20 cellular contexts compared by ENCODE assay signal in genomic region chr2:172811027-172811426, GRCh38.
DNase-seq lines count a peak whose midpoint lies in the region; ATAC-seq and TF ChIP-seq lines count a peak whose summit lies in the region.
"Had no signal": no experiment of that assay in that cellular context is flagged by ENCODE, and none has a peak within 500 bp of the region (broad histone marks: within the 10 kb centered on the region; RNA-seq: fewer than 3 reads in every experiment).

No MANE protein-coding gene starts in this region.

- no peak for TF ChIP-seq CTCF in activated CD8-positive, alpha-beta T cell treated with anti-CD3 and anti-CD28 coated beads for 36 hours (IDR thresholded peaks at IDR 0.05)

- H3K27ac Mint-ChIP-seq in activated CD8-positive, alpha-beta T cell treated with anti-CD3 and anti-CD28 coated beads for 36 hours = no peak overlapping the region
- no peak overlapping the region for H3K27ac Mint-ChIP-seq in activated CD8-positive, alpha-beta T cell treated with anti-CD3 and anti-CD28 coated beads, Interleukin-2, amount 10 ng/mL, durations not matched to agents 7 days and 5 days
- H3K27ac Mint-ChIP-seq in stimulated activated naive B cell treated with anti-CD40 and anti-IgM and Interleukin-4, amounts not matched to agents 10 μg/mL and 1 μg/mL and 100 μg/mL, for 72 hours = peak overlapping the region; percentile 56
- H3K27ac Mint-ChIP-seq in activated CD4-positive, alpha-beta memory T cell treated with anti-CD3 and anti-CD28 coated beads, Interleukin-2, amount 10 ng/mL, durations not matched to agents 7 days and 5 days = no peak overlapping the region

- intact Hi-C loops in activated CD8-positive, alpha-beta T cell treated with anti-CD3 and anti-CD28 coated beads for 36 hours (cut with micrococcal nuclease) = no loop called here

- ATAC-seq in activated CD8-positive, alpha-beta T cell treated with anti-CD3 and anti-CD28 coated beads for 36 hours = no peak
- ATAC-seq in activated CD8-positive, alpha-beta T cell treated with anti-CD3 and anti-CD28 coated beads, Interleukin-2, amount 10 ng/mL, durations not matched to agents 7 days and 5 days = no peak
- peak; percentile 60 to 72 for ATAC-seq in stimulated activated naive B cell treated with anti-CD40 and anti-IgM and Interleukin-4, amounts not matched to agents 10 μg/mL and 1 μg/mL and 100 μg/mL, for 72 hours (replicated peaks)
- ATAC-seq: right lobe of liver had no signal

- H3K4me1 Mint-ChIP-seq in activated CD8-positive, alpha-beta T cell treated with anti-CD3 and anti-CD28 coated beads for 36 hours (ENCODE audit: low read depth) = no peaks in the 10 kb centered on the region
- H3K4me1 Mint-ChIP-seq in activated CD8-positive, alpha-beta T cell treated with anti-CD3 and anti-CD28 coated beads, Interleukin-2, amount 10 ng/mL, durations not matched to agents 7 days and 5 days (ENCODE audit: low read depth) = no peaks in the 10 kb centered on the region
- peaks cover 0 to 2% of the 10 kb centered on the region in 2 donors for H3K4me1 Mint-ChIP-seq in stimulated activated naive B cell treated with anti-CD40 and anti-IgM and Interleukin-4, amounts not matched to agents 10 μg/mL and 1 μg/mL and 100 μg/mL, for 72 hours
- no peaks in the 10 kb centered on the region for H3K4me1 Mint-ChIP-seq in activated CD4-positive, alpha-beta memory T cell treated with anti-CD3 and anti-CD28 coated beads, Interleukin-2, amount 10 ng/mL, durations not matched to agents 7 days and 5 days

- POLR2A ChIA-PET in activated CD8-positive, alpha-beta T cell treated with anti-CD3 and anti-CD28 coated beads for 36 hours (lab: Charles Lee) = no interaction called here
- POLR2A ChIA-PET in activated CD8-positive, alpha-beta T cell treated with anti-CD3 and anti-CD28 coated beads, Interleukin-2, amount 10 ng/mL, durations not matched to agents 7 days and 5 days (lab: Charles Lee) = no interaction called here
- POLR2A ChIA-PET in activated CD4-positive, alpha-beta memory T cell treated with anti-CD3 and anti-CD28 coated beads, Interleukin-2, amount 10 ng/mL, durations not matched to agents 7 days and 5 days (lab: Charles Lee) = no interaction called here

- H3K36me3 ChIP-seq in SJCRH30 = no peaks in the 10 kb centered on the region
- H3K36me3 ChIP-seq: colonic mucosa, right lobe of liver, thyroid gland had no signal

- H3K4me3 Mint-ChIP-seq in activated CD8-positive, alpha-beta T cell treated with anti-CD3 and anti-CD28 coated beads for 36 hours = no peak overlapping the region
- no peak overlapping the region for H3K4me3 Mint-ChIP-seq in activated CD8-positive, alpha-beta T cell treated with anti-CD3 and anti-CD28 coated beads, Interleukin-2, amount 10 ng/mL, durations not matched to agents 7 days and 5 days
- no peak overlapping the region for H3K4me3 Mint-ChIP-seq in stimulated activated naive B cell treated with anti-CD40 and anti-IgM and Interleukin-4, amounts not matched to agents 10 μg/mL and 1 μg/mL and 100 μg/mL, for 72 hours
- no peak overlapping the region for H3K4me3 Mint-ChIP-seq in activated CD4-positive, alpha-beta memory T cell treated with anti-CD3 and anti-CD28 coated beads, Interleukin-2, amount 10 ng/mL, durations not matched to agents 7 days and 5 days

- H3K9me3 Mint-ChIP-seq in activated CD8-positive, alpha-beta T cell treated with anti-CD3 and anti-CD28 coated beads for 36 hours = no peaks in the 10 kb centered on the region
- H3K9me3 Mint-ChIP-seq in activated CD8-positive, alpha-beta T cell treated with anti-CD3 and anti-CD28 coated beads, Interleukin-2, amount 10 ng/mL, durations not matched to agents 7 days and 5 days (ENCODE audit: insufficient read depth) = no peaks in the 10 kb centered on the region
- no peaks in the 10 kb centered on the region for H3K9me3 Mint-ChIP-seq in stimulated activated naive B cell treated with anti-CD40 and anti-IgM and Interleukin-4, amounts not matched to agents 10 μg/mL and 1 μg/mL and 100 μg/mL, for 72 hours
- no peaks in the 10 kb centered on the region for H3K9me3 Mint-ChIP-seq in activated CD4-positive, alpha-beta memory T cell treated with anti-CD3 and anti-CD28 coated beads, Interleukin-2, amount 10 ng/mL, durations not matched to agents 7 days and 5 days

- H3K27me3 Mint-ChIP-seq in activated CD8-positive, alpha-beta T cell treated with anti-CD3 and anti-CD28 coated beads for 36 hours = peaks cover 2% of the 10 kb centered on the region
- peaks cover under 1% of the 10 kb centered on the region for H3K27me3 Mint-ChIP-seq in activated CD8-positive, alpha-beta T cell treated with anti-CD3 and anti-CD28 coated beads, Interleukin-2, amount 10 ng/mL, durations not matched to agents 7 days and 5 days (ENCODE audit: low read depth)
- H3K27me3 Mint-ChIP-seq in stimulated activated naive B cell treated with anti-CD40 and anti-IgM and Interleukin-4, amounts not matched to agents 10 μg/mL and 1 μg/mL and 100 μg/mL, for 72 hours = peaks cover 7 to 12% of the 10 kb centered on the region in 2 donors
- H3K27me3 Mint-ChIP-seq in activated CD4-positive, alpha-beta memory T cell treated with anti-CD3 and anti-CD28 coated beads, Interleukin-2, amount 10 ng/mL, durations not matched to agents 7 days and 5 days = peaks cover 28% of the 10 kb centered on the region

- DNase-seq in activated CD8-positive, alpha-beta T cell treated with anti-CD3 and anti-CD28 coated beads for 36 hours = peak; percentile 42
- DNase-seq in activated CD8-positive, alpha-beta T cell treated with anti-CD3 and anti-CD28 coated beads, Interleukin-2, amount 10 ng/mL, durations not matched to agents 7 days and 5 days = no peak
- DNase-seq in Jurkat, Clone E6-1 (ENCODE audit: low read depth, low spot score) = peak; percentile 62
- DNase-seq in SJCRH30 (peak; percentile 22 to 51), GF-D8 (lab: John Stamatoyannopoulos, UW) (no peak), NCI-H187 treated with DMSO at 0.1 percent for 48 hours (lab: John Stamatoyannopoulos, UW) (no peak)
- no peak for DNase-seq in stimulated activated naive B cell treated with anti-CD40 and anti-IgM and Interleukin-4, amounts not matched to agents 10 μg/mL and 1 μg/mL and 100 μg/mL, for 72 hours
- no peak for DNase-seq in activated CD4-positive, alpha-beta memory T cell treated with anti-CD3 and anti-CD28 coated beads, Interleukin-2, amount 10 ng/mL, durations not matched to agents 7 days and 5 days
- DNase-seq: activated CD4-positive, alpha-beta T cell treated with anti-CD3 and anti-CD28 coated beads, Interleukin-2, amount 50 U/mL, for 48 hours; aorta; colonic mucosa; KG1; midbrain; NCI-H2029; right lobe of liver; Right ventricle myocardium superior; stimulated activated CD4-positive, alpha-beta T cell treated with anti-CD3 and anti-CD28 coated beads, Interleukin-2, amount 100 ng/mL, for 48 hours; stimulated activated CD8-positive, alpha-beta memory T cell treated with anti-CD3 and anti-CD28 coated beads, Interleukin-4, amount 100 ng/mL, for 48 hours; T-helper 9 cell; thyroid gland had no signal

- no peaks in the 10 kb centered on the region for H3K36me3 Mint-ChIP-seq in activated CD8-positive, alpha-beta T cell treated with anti-CD3 and anti-CD28 coated beads for 36 hours (ENCODE audit: low read depth)
- no peaks in the 10 kb centered on the region for H3K36me3 Mint-ChIP-seq in activated CD8-positive, alpha-beta T cell treated with anti-CD3 and anti-CD28 coated beads, Interleukin-2, amount 10 ng/mL, durations not matched to agents 7 days and 5 days (ENCODE audit: low read depth)
- H3K36me3 Mint-ChIP-seq in stimulated activated naive B cell treated with anti-CD40 and anti-IgM and Interleukin-4, amounts not matched to agents 10 μg/mL and 1 μg/mL and 100 μg/mL, for 72 hours = no peaks in the 10 kb centered on the region
- H3K36me3 Mint-ChIP-seq in activated CD4-positive, alpha-beta memory T cell treated with anti-CD3 and anti-CD28 coated beads, Interleukin-2, amount 10 ng/mL, durations not matched to agents 7 days and 5 days (ENCODE audit: low read depth) = no peaks in the 10 kb centered on the region

- no peak overlapping the region for H3K4me3 ChIP-seq in Jurkat, Clone E6-1 (ENCODE audit: low read length)
- H3K4me3 ChIP-seq in SJCRH30 = no peak overlapping the region
- H3K4me3 ChIP-seq: colonic mucosa, right lobe of liver, thyroid gland had no signal

- no peaks in the 10 kb centered on the region for H3K27me3 ChIP-seq in SJCRH30
- H3K27me3 ChIP-seq: colonic mucosa, right lobe of liver, thyroid gland had no signal

- no peaks in the 10 kb centered on the region for H3K9me3 ChIP-seq in SJCRH30 (replicated peaks)
- H3K9me3 ChIP-seq: colonic mucosa, right lobe of liver, thyroid gland had no signal

- CTCF ChIA-PET in activated CD8-positive, alpha-beta T cell treated with anti-CD3 and anti-CD28 coated beads for 36 hours (lab: Charles Lee) = no interaction called here
- CTCF ChIA-PET in activated CD8-positive, alpha-beta T cell treated with anti-CD3 and anti-CD28 coated beads, Interleukin-2, amount 10 ng/mL, durations not matched to agents 7 days and 5 days (lab: Charles Lee) = interaction anchor here (0.7 kb wide), 2 partner anchors 121 to 150 kb away, joined by 3 to 4 read pairs; no protein-coding TSS in a partner anchor
- CTCF ChIA-PET in activated CD4-positive, alpha-beta memory T cell treated with anti-CD3 and anti-CD28 coated beads, Interleukin-2, amount 10 ng/mL, durations not matched to agents 7 days and 5 days (lab: Charles Lee) = no interaction called here

- H3K27ac ChIP-seq in SJCRH30 = no peak overlapping the region
- H3K27ac ChIP-seq: colonic mucosa, right lobe of liver, thyroid gland had no signal

- peaks cover 6% of the 10 kb centered on the region for H3K4me1 ChIP-seq in SJCRH30
- H3K4me1 ChIP-seq: colonic mucosa, right lobe of liver, thyroid gland had no signal

Comparison
In these comparisons a context has a peak if more than half of its experiments do, and no peak if none do; other contexts are left out.
1. DNase-seq: peak in activated CD8-positive, alpha-beta T cell treated with anti-CD3 and anti-CD28 coated beads for 36 hours (single experiment), Jurkat, Clone E6-1 (single experiment) and SJCRH30 (2 of 2); none in activated CD8-positive, alpha-beta T cell treated with anti-CD3 and anti-CD28 coated beads, Interleukin-2, amount 10 ng/mL, durations not matched to agents 7 days and 5 days (single experiment), stimulated activated naive B cell treated with anti-CD40 and anti-IgM and Interleukin-4, amounts not matched to agents 10 μg/mL and 1 μg/mL and 100 μg/mL, for 72 hours (single experiment), GF-D8 (single experiment), activated CD4-positive, alpha-beta memory T cell treated with anti-CD3 and anti-CD28 coated beads, Interleukin-2, amount 10 ng/mL, durations not matched to agents 7 days and 5 days (single experiment) and NCI-H187 treated with DMSO at 0.1 percent for 48 hours (single experiment).
2. ATAC-seq: peak in stimulated activated naive B cell treated with anti-CD40 and anti-IgM and Interleukin-4, amounts not matched to agents 10 μg/mL and 1 μg/mL and 100 μg/mL, for 72 hours (2 of 2); none in activated CD8-positive, alpha-beta T cell treated with anti-CD3 and anti-CD28 coated beads for 36 hours (single experiment) and activated CD8-positive, alpha-beta T cell treated with anti-CD3 and anti-CD28 coated beads, Interleukin-2, amount 10 ng/mL, durations not matched to agents 7 days and 5 days (single experiment).